Comparison of ENCODE assay signal across 18 cellular contexts in genomic region chr17:34177642-34178041, GRCh38.
DNase-seq lines count a peak whose midpoint lies in the region; ATAC-seq and TF ChIP-seq lines count a peak whose summit lies in the region.
"Had no signal": no experiment of that assay in that cellular context is flagged by ENCODE, and none has a peak within 500 bp of the region (broad histone marks: within the 10 kb centered on the region; RNA-seq: fewer than 3 reads in every experiment).

No MANE protein-coding gene starts in this region.

- H3K4me3 ChIP-seq in AG10803 (ENCODE audit: low read length) (no peak overlapping the region), HFF-Myc (replicated peaks; ENCODE audit: low read depth, low read length) (no peak overlapping the region), mesenchymal stem cell (ENCODE audit: insufficient read depth in 1 of 2, low read depth in 1 of 2, low read length in 2 of 2) (no peak overlapping the region)
- H3K4me3 ChIP-seq: testis had no signal

- H3K4me1 Mint-ChIP-seq in stimulated activated effector memory CD8-positive, alpha-beta T cell treated with anti-CD3 and anti-CD28 coated beads, Interleukin-12 subunit alpha, Interleukin-12 subunit beta, amount 100 ng/mL, for 72 hours: no peaks in the 10 kb centered on the region
- H3K4me1 Mint-ChIP-seq: activated CD4-positive, alpha-beta T cell treated with anti-CD3 and anti-CD28 coated beads for 36 hours; immature natural killer cell had no signal

- H2BK12ac ChIP-seq in mesenchymal stem cell (ENCODE audit: low read length in 2 of 2): no peak overlapping the region

- no peak overlapping the region for H2BK120ac ChIP-seq in mesenchymal stem cell (ENCODE audit: low read depth, low read length)

- no peak overlapping the region for H3K27ac ChIP-seq in mesenchymal stem cell (ENCODE audit: low read length, poor library complexity, severe bottlenecking)
- H3K27ac ChIP-seq: foreskin keratinocyte, testis had no signal

- no peak overlapping the region for H4K8ac ChIP-seq in mesenchymal stem cell (ENCODE audit: low read length)

- 0% methylated on average over 1 of the region's 1 CpG for WGBS in mesenchymal stem cell

- no peak overlapping the region for H3K14ac ChIP-seq in mesenchymal stem cell (ENCODE audit: low read length in 2 of 2)

- peaks cover 0 to 13% of the 10 kb centered on the region in 2 experiments for H3K27me3 ChIP-seq in mesenchymal stem cell (ENCODE audit: control insufficient read depth in 1 of 2, insufficient read depth in 1 of 2, low read length in 2 of 2)
- H3K27me3 ChIP-seq: testis had no signal

- no peak overlapping the region for H3K18ac ChIP-seq in mesenchymal stem cell (ENCODE audit: low read depth in 1 of 2, low read length in 2 of 2)

- no peaks in the 10 kb centered on the region for H3K4me1 ChIP-seq in mesenchymal stem cell (ENCODE audit: control insufficient read depth, insufficient read depth, low read depth, low read length)
- H3K4me1 ChIP-seq: foreskin keratinocyte, testis had no signal

- no peak overlapping the region for H2BK15ac ChIP-seq in mesenchymal stem cell (ENCODE audit: low read depth, poor library complexity, severe bottlenecking)

- H3K4me3 Mint-ChIP-seq in stimulated activated effector memory CD8-positive, alpha-beta T cell treated with anti-CD3 and anti-CD28 coated beads, Interleukin-12 subunit alpha, Interleukin-12 subunit beta, amount 100 ng/mL, for 72 hours: no peak overlapping the region
- H3K4me3 Mint-ChIP-seq: activated CD4-positive, alpha-beta T cell treated with anti-CD3 and anti-CD28 coated beads for 36 hours; CD4-positive, alpha-beta T cell; immature natural killer cell had no signal

- DNase-seq in AG10803 (ENCODE audit: low read depth) (peak; percentile 60), HFF-Myc (ENCODE audit: extremely low read depth, low read depth) (peak; percentile 41), dermis blood vessel endothelial cell (peak; percentile 93), mesenchymal stem cell (peak; percentile 85), HT-29 (ENCODE audit: low spot score) (no peak), T-helper 2 cell (no peak)
- DNase-seq in stimulated activated effector memory CD8-positive, alpha-beta T cell treated with anti-CD3 and anti-CD28 coated beads, Interleukin-12 subunit alpha, Interleukin-12 subunit beta, amount 100 ng/mL, for 72 hours (ENCODE audit: low spot score in 2 of 2): no peak
- DNase-seq: activated CD4-positive, alpha-beta T cell treated with anti-CD3 and anti-CD28 coated beads for 36 hours; CD4-positive, alpha-beta T cell; cortex of kidney; foreskin keratinocyte; immature natural killer cell; KBM-7; NCI-H187; NCI-H526 treated with DMSO at 0.1 percent for 48 hours; T-helper 1 cell; testis had no signal

- H3K36me3 ChIP-seq in mesenchymal stem cell (ENCODE audit: control insufficient read depth in 1 of 2, insufficient read depth in 2 of 2, low read depth in 1 of 2, low read length in 2 of 2): no peaks in the 10 kb centered on the region

- no peak overlapping the region for H2BK5ac ChIP-seq in mesenchymal stem cell (ENCODE audit: low read depth, low read length, poor library complexity, severe bottlenecking)

- no peaks in the 10 kb centered on the region for H3K9me3 Mint-ChIP-seq in stimulated activated effector memory CD8-positive, alpha-beta T cell treated with anti-CD3 and anti-CD28 coated beads, Interleukin-12 subunit alpha, Interleukin-12 subunit beta, amount 100 ng/mL, for 72 hours
- H3K9me3 Mint-ChIP-seq: CD4-positive, alpha-beta T cell; immature natural killer cell had no signal

- H3K4me2 ChIP-seq in mesenchymal stem cell (ENCODE audit: low read length, poor library complexity, severe bottlenecking): no peak overlapping the region

- H3K9ac ChIP-seq in mesenchymal stem cell (ENCODE audit: low read length): peak overlapping the region; percentile 56

- no peaks in the 10 kb centered on the region for H3K79me1 ChIP-seq in mesenchymal stem cell (replicated peaks; ENCODE audit: low read length, poor library complexity, severe bottlenecking)

- H3K4ac ChIP-seq in mesenchymal stem cell (ENCODE audit: low read depth in 1 of 2, low read length in 2 of 2): no peak overlapping the region

- ATAC-seq in stimulated activated effector memory CD8-positive, alpha-beta T cell treated with anti-CD3 and anti-CD28 coated beads, Interleukin-12 subunit alpha, Interleukin-12 subunit beta, amount 100 ng/mL, for 72 hours: no peak
- no peak for ATAC-seq in GM21367 (IDR thresholded peaks at IDR 0.05; ENCODE audit: unreplicated experiment)
- ATAC-seq: activated CD4-positive, alpha-beta T cell treated with anti-CD3 and anti-CD28 coated beads for 36 hours had no signal

- no peak overlapping the region for H3K27ac Mint-ChIP-seq in stimulated activated effector memory CD8-positive, alpha-beta T cell treated with anti-CD3 and anti-CD28 coated beads, Interleukin-12 subunit alpha, Interleukin-12 subunit beta, amount 100 ng/mL, for 72 hours
- H3K27ac Mint-ChIP-seq: activated CD4-positive, alpha-beta T cell treated with anti-CD3 and anti-CD28 coated beads for 36 hours; CD4-positive, alpha-beta T cell; immature natural killer cell had no signal

- H2AFZ ChIP-seq in mesenchymal stem cell (ENCODE audit: low read depth, low read length): no peak overlapping the region

- no peak overlapping the region for H2AK5ac ChIP-seq in mesenchymal stem cell (ENCODE audit: low read length, severe bottlenecking)

- no peaks in the 10 kb centered on the region for H3K36me3 Mint-ChIP-seq in stimulated activated effector memory CD8-positive, alpha-beta T cell treated with anti-CD3 and anti-CD28 coated beads, Interleukin-12 subunit alpha, Interleukin-12 subunit beta, amount 100 ng/mL, for 72 hours
- H3K36me3 Mint-ChIP-seq: immature natural killer cell had no signal

- no peak for TF ChIP-seq CTCF in AG10803 (conservative IDR thresholded peaks at IDR 0.05; ENCODE audit: low read length)
- TF ChIP-seq CTCF in HFF-Myc (IDR thresholded peaks at IDR 0.05; ENCODE audit: low read depth, low read length, missing control alignments): no peak

- H4K91ac ChIP-seq in mesenchymal stem cell (ENCODE audit: low read length): no peak overlapping the region

- no peak overlapping the region for H3K23ac ChIP-seq in mesenchymal stem cell (ENCODE audit: low read length in 2 of 2)

- H3K9me3 ChIP-seq in mesenchymal stem cell (ENCODE audit: control insufficient read depth, low read length): no peaks in the 10 kb centered on the region
- H3K9me3 ChIP-seq: testis had no signal

Comparison
In these comparisons a context has a peak if more than half of its experiments do, and no peak if none do; other contexts are left out.
1. DNase-seq: peak in AG10803 (single experiment), HFF-Myc (single experiment), dermis blood vessel endothelial cell (single experiment) and mesenchymal stem cell (single experiment); none in stimulated activated effector memory CD8-positive, alpha-beta T cell treated with anti-CD3 and anti-CD28 coated beads, Interleukin-12 subunit alpha, Interleukin-12 subunit beta, amount 100 ng/mL, for 72 hours (0 of 2), HT-29 (single experiment) and T-helper 2 cell (0 of 5).